Comparison of ENCODE assay signal across 1 cellular context in the genomic region with DNA sequence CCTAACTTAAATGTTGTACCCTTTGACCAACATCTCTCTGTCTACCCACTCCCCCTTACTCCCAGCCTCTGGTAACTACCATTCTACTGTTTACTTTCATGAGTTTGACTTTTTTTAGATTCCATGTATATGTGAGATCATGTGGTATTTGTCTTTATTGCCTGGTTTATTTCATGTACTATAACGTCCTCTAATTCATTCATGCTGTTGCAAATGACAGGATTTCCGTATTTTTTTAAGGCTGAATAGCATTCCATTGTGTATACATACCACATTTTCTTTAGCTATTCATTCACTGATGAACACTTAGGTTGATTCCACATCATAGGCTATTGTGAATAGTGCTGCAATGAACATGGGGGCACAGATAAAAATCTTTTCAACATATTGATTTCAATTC.
TF ChIP-seq lines count a peak whose summit lies in the region.

No MANE protein-coding gene starts in this region.

TF ChIP-seq in IMR-90, 13 proteins besides CTCF, POLR2A, EP300 and RAD21:
- TF ChIP-seq MAFK (IDR thresholded peaks at IDR 0.05; ENCODE audit: low read depth, low read length) = no peak
- no peak for TF ChIP-seq CHD1 (IDR thresholded peaks at IDR 0.05; ENCODE audit: low read depth, low read length)
- TF ChIP-seq RFX5 (IDR thresholded peaks at IDR 0.05; ENCODE audit: low read depth, low read length) = no peak
- TF ChIP-seq NFE2L2 (IDR thresholded peaks at IDR 0.05; ENCODE audit: low read depth, low read length) = no peak
- no peak for TF ChIP-seq CEBPB (IDR thresholded peaks at IDR 0.05; ENCODE audit: low read depth, low read length)
- TF ChIP-seq RCOR1 (IDR thresholded peaks at IDR 0.05; ENCODE audit: insufficient replicate concordance, low read length) = no peak
- TF ChIP-seq FOS (IDR thresholded peaks at IDR 0.05; ENCODE audit: low read depth, low read length) = no peak
- TF ChIP-seq SMC3 (IDR thresholded peaks at IDR 0.05; ENCODE audit: low read depth, low read length) = no peak
- TF ChIP-seq MXI1 (IDR thresholded peaks at IDR 0.05; ENCODE audit: borderline replicate concordance, low read depth, low read length) = no peak
- TF ChIP-seq BHLHE40 (IDR thresholded peaks at IDR 0.05; ENCODE audit: low read depth, low read length) = no peak
- TF ChIP-seq, protein P1, sequence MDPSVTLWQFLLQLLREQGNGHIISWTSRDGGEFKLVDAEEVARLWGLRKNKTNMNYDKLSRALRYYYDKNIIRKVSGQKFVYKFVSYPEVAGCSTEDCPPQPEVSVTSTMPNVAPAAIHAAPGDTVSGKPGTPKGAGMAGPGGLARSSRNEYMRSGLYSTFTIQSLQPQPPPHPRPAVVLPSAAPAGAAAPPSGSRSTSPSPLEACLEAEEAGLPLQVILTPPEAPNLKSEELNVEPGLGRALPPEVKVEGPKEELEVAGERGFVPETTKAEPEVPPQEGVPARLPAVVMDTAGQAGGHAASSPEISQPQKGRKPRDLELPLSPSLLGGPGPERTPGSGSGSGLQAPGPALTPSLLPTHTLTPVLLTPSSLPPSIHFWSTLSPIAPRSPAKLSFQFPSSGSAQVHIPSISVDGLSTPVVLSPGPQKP (IDR thresholded peaks at IDR 0.05; ENCODE audit: borderline replicate concordance, low read depth, low read length) = no peak
- TF ChIP-seq, protein P2, sequence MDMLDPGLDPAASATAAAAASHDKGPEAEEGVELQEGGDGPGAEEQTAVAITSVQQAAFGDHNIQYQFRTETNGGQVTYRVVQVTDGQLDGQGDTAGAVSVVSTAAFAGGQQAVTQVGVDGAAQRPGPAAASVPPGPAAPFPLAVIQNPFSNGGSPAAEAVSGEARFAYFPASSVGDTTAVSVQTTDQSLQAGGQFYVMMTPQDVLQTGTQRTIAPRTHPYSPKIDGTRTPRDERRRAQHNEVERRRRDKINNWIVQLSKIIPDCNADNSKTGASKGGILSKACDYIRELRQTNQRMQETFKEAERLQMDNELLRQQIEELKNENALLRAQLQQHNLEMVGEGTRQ (IDR thresholded peaks at IDR 0.05; ENCODE audit: low read depth, low read length) = no peak
- no peak for TF ChIP-seq MAZ (IDR thresholded peaks at IDR 0.05; ENCODE audit: borderline replicate concordance, low read depth, low read length)
TF ChIP-seq in IMR-90: peak in this region for 0.
